In the genomic region with DNA sequence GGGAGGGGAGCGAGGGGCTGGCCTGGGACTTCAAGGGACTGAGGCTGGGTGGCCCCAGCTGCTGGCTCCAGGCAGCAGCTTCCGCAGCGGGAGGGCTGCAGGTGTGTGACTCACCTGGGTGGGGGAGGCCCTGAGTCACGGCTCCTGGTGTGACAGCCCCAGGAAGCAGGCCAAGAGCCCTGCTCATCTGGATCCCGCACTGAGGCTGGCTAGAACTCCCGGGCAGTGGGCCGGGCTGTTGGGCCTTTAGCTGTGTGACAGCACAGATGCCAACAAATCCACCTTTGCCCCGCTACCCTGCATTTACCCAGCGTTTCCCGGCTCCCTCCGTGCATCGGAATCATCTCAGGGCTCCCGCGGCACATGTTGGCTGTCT, we compare ENCODE assay signal across 1 cellular context.
TF ChIP-seq lines count a peak whose summit lies in the region.

No MANE protein-coding gene starts in this region.

TF ChIP-seq in SK-N-SH, 30 proteins besides CTCF, POLR2A, EP300 and RAD21 (continued from another document):
- TF ChIP-seq, protein P1, sequence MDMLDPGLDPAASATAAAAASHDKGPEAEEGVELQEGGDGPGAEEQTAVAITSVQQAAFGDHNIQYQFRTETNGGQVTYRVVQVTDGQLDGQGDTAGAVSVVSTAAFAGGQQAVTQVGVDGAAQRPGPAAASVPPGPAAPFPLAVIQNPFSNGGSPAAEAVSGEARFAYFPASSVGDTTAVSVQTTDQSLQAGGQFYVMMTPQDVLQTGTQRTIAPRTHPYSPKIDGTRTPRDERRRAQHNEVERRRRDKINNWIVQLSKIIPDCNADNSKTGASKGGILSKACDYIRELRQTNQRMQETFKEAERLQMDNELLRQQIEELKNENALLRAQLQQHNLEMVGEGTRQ (IDR thresholded peaks at IDR 0.05; ENCODE audit: borderline replicate concordance, low read depth, low read length), result no peak
- TF ChIP-seq TCF12 (IDR thresholded peaks at IDR 0.05), result no peak
- no peak for TF ChIP-seq GABPA (IDR thresholded peaks at IDR 0.05; ENCODE audit: low read depth)
- TF ChIP-seq CHD2 (IDR thresholded peaks at IDR 0.05; ENCODE audit: low read length, partially characterized antibody), result no peak
